In the genomic region with DNA sequence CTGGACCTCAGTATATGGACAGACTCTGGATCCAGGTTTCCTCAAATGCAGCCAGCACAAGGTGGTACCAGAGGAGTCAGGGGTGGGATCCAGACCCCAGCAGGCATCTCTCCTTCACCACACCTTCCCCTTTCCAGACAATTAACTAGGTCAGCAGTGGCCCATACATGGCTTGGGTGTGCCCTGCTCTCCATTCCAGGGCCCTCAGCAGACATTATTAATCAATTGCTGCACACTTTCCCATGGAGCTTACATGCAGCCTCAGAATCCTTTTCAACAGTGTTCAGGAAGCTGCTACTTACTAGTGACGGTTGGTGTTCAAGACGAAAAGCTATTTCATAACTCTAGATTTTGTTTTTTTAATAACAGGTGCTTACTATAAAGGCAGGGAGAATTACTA, we compare ENCODE assay signal across 13 cellular contexts.
DNase-seq lines count a peak whose midpoint lies in the region; ATAC-seq and TF ChIP-seq lines count a peak whose summit lies in the region.
"Had no signal": no experiment of that assay in that cellular context is flagged by ENCODE, and none has a peak within 500 bp of the region (broad histone marks: within the 10 kb centered on the region; RNA-seq: fewer than 3 reads in every experiment).

No MANE protein-coding gene starts in this region.

- no peak overlapping the region for H2AFZ ChIP-seq in ACC112 (ENCODE audit: low read length, unreplicated experiment)

- H3K79me2 ChIP-seq in ACC112 (ENCODE audit: control insufficient read depth, insufficient read depth, low read length, unreplicated experiment), result peaks cover 6% of the 10 kb centered on the region

- POLR2A ChIA-PET in HEK293 (lab: Yijun Ruan, JAX), result no interaction called here

- peak overlapping the region; percentile 6 for H3K27ac ChIP-seq in ACC112 (ENCODE audit: low read depth, low read length)
- no peak overlapping the region for H3K27ac ChIP-seq in HEK293 (ENCODE audit: extremely low read depth, low read depth, low read length)

- H3K4me3 ChIP-seq in ACC112 (ENCODE audit: low read depth, low read length), result no peak overlapping the region
- H3K4me3 ChIP-seq in HEK293 (ENCODE audit: low read depth, low read length), result no peak overlapping the region
- H3K4me3 ChIP-seq in astrocyte of the spinal cord (ENCODE audit: low read depth, low read length), result no peak overlapping the region

- TF ChIP-seq CTCF in HEK293 (tag by site-specific recombination; IDR thresholded peaks at IDR 0.05), result no peak
- TF ChIP-seq CTCF in astrocyte of the spinal cord (IDR thresholded peaks at IDR 0.05; ENCODE audit: low read depth, low read length), result no peak

- no peaks in the 10 kb centered on the region for H3K9me3 ChIP-seq in HEK293 (ENCODE audit: control insufficient read depth, insufficient read depth, low read depth, low read length)

- CTCF ChIA-PET in HEK293 (lab: Yijun Ruan, JAX), result interaction anchor here (0.6 to 2.0 kb wide), 7 partner anchors 8 to 300 kb away, joined by 3 to 9 read pairs (median 4); no protein-coding TSS in a partner anchor

- in situ Hi-C loops in astrocyte of the spinal cord (cut with HindIII; ENCODE audit: low sequenced_read_pairs), result no loop called here

- H3K4me1 ChIP-seq in ACC112 (ENCODE audit: control insufficient read depth, insufficient read depth, low read length, unreplicated experiment) (peaks cover 12% of the 10 kb centered on the region), HEK293 (ENCODE audit: control insufficient read depth, insufficient read depth, low read length) (no peaks in the 10 kb centered on the region)

- ATAC-seq in HG02588 (IDR thresholded peaks at IDR 0.05; ENCODE audit: unreplicated experiment), result no peak
- ATAC-seq: HepG2, T-helper 17 cell had no signal

- H3K27me3 ChIP-seq in ACC112 (ENCODE audit: insufficient read depth, low read length), result no peaks in the 10 kb centered on the region

- no peaks in the 10 kb centered on the region for H3K36me3 ChIP-seq in ACC112 (ENCODE audit: insufficient read depth, low read length)
- H3K36me3 ChIP-seq in HEK293 (ENCODE audit: control insufficient read depth in 2 of 2, insufficient read depth in 1 of 2, low read length in 2 of 2), result no peaks in the 10 kb centered on the region

- DNase-seq in astrocyte of the spinal cord (ENCODE audit: low read depth, low spot score) (peak; percentile 42), iPS-NIHi11 (ENCODE audit: low spot score) (peak; percentile 54), NCI-H2081 (lab: John Stamatoyannopoulos, UW) (no peak), GF-D8 (lab: John Stamatoyannopoulos, UW) (no peak), C1 segment of cervical spinal cord (lab: John Stamatoyannopoulos, UW) (no peak)
- DNase-seq: activated CD4-positive, alpha-beta T cell treated with anti-CD3 and anti-CD28 coated beads for 4 hours; NCI-H1105 treated with DMSO at 0.1 percent for 48 hours; NCI-H524 treated with DMSO at 0.1 percent for 48 hours; T-helper 17 cell had no signal

TF ChIP-seq in HEK293, 187 proteins besides CTCF, POLR2A, EP300 and RAD21:
- peak; percentile 90; the same call in 1 of the 2 replicates for TF ChIP-seq ZNF23 (tag by site-specific recombination; IDR thresholded peaks at IDR 0.05; ENCODE audit: borderline replicate concordance)
- 0 out of 2 replicates have a peak, but pooled peaks have one; percentile 21 for TF ChIP-seq KLF1 (tag by site-specific recombination; IDR thresholded peaks at IDR 0.05)
- no peak for TF ChIP-seq KLF16 (tag by site-specific recombination; IDR thresholded peaks at IDR 0.05)
- peak; percentile 85 for TF ChIP-seq ZBTB17 (tag by site-specific recombination; IDR thresholded peaks at IDR 0.05)
- no peak for TF ChIP-seq WT1 (tag by site-specific recombination; IDR thresholded peaks at IDR 0.05)
- no peak for TF ChIP-seq ZNF202 (tag by site-specific recombination; IDR thresholded peaks at IDR 0.05; ENCODE audit: borderline replicate concordance)
- TF ChIP-seq, protein P1, sequence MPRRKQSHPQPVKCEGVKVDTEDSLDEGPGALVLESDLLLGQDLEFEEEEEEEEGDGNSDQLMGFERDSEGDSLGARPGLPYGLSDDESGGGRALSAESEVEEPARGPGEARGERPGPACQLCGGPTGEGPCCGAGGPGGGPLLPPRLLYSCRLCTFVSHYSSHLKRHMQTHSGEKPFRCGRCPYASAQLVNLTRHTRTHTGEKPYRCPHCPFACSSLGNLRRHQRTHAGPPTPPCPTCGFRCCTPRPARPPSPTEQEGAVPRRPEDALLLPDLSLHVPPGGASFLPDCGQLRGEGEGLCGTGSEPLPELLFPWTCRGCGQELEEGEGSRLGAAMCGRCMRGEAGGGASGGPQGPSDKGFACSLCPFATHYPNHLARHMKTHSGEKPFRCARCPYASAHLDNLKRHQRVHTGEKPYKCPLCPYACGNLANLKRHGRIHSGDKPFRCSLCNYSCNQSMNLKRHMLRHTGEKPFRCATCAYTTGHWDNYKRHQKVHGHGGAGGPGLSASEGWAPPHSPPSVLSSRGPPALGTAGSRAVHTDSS (tag by site-specific recombination; IDR thresholded peaks at IDR 0.05), result no peak

Comparison
In these comparisons a context has a peak if more than half of its experiments do, and no peak if none do; other contexts are left out.
1. DNase-seq: peak in astrocyte of the spinal cord (single experiment) and iPS-NIHi11 (single experiment); none in NCI-H2081 (0 of 2), GF-D8 (single experiment) and C1 segment of cervical spinal cord (0 of 14).